8 cellular contexts compared by ENCODE assay signal in the genomic region with DNA sequence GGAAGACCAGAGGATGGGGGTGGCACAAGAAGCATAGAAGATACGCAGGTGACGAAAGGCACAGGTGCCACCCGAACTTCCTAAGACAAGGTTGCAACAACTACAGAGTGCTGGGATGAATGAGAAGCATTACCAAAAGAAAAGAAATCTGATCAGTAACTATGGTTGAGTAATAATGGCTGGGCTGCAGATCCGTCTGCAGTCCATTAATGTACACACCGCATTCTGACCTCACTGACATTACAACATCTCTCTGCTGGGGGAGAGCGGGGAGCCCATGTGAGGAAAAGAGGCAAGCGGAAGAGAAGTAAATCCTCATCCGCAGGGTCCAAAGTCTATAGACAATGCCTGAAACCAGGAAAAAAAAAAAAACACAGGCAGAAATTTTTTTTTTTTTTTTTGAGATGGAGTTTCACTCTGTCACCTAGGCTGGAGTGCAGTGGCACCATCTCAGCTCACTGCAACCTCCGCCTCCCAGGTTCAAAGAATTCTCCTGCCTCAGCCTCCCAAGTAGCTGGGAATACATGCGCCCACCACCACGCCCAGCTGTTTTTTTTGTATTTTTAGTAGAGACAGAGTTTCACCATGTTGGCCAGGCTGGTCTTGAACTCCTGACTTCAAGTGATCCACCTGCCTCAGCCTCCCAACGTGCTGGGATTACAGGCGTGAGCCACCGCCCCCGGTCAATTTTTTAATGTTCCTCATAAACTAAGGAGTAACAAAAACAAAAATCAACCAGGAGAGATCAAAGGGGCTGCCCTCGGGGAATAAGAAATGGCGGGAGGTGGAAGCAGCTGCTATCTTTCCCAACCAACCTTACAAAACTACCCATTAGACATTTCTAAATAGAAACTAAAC. TPM values are rescaled to one million over a fixed set of nuclear protein-coding genes. Genes with fewer than 3 reads are reported as not detected.
DNase-seq lines count a peak whose midpoint lies in the region; ATAC-seq, FAIRE-seq and TF ChIP-seq lines count a peak whose summit lies in the region.
"Not testable (repeated sequence)": the region's sequence is repeated elsewhere in the genome, so short reads cannot be mapped to it uniquely, and the experiment has no call there.

No MANE protein-coding gene starts in this region.

- not testable (repeated sequence) for FAIRE-seq in kidney (lab: Jason Lieb, UNC)

- H3K27me3 Mint-ChIP-seq in CD8-positive, alpha-beta memory T cell; activated T-cell treated with anti-CD3 and anti-CD28 coated beads, Interleukin-2, amount 50 U/mL, for 72 hours (ENCODE audit: low read depth): not testable (repeated sequence)

- H3K36me3 ChIP-seq in CD8-positive, alpha-beta memory T cell (ENCODE audit: insufficient read depth, low read length); Karpas-422 (ENCODE audit: insufficient read depth, low read length); effector memory CD4-positive, alpha-beta T cell (ENCODE audit: control insufficient read depth, insufficient read depth, low read length); kidney (ENCODE audit: control insufficient read depth in 1 of 2, insufficient read depth in 2 of 2, low read length in 2 of 2); neutrophil; thyroid gland: not testable (repeated sequence)
- H3K36me3 ChIP-seq in RWPE2 (ENCODE audit: low read depth), result peaks cover 16% of the 10 kb centered on the region

- peak overlapping the region; percentile 70 for H3K4me3 ChIP-seq in CD8-positive, alpha-beta memory T cell (ENCODE audit: low read length)
- not testable (repeated sequence) for H3K4me3 ChIP-seq in Karpas-422 (ENCODE audit: low read length); RWPE2 (ENCODE audit: severe bottlenecking); kidney (ENCODE audit: low read length in 2 of 2); thyroid gland (replicated peaks in 1 of 3)
- H3K4me3 ChIP-seq in effector memory CD4-positive, alpha-beta T cell (ENCODE audit: insufficient read depth, low read depth, low read length, poor library complexity, severe bottlenecking), result peak overlapping the region; percentile 52
- peak overlapping the region; percentile 37 to 41 for H3K4me3 ChIP-seq in neutrophil (ENCODE audit: low read depth in 1 of 2, low read length in 1 of 2)

- not testable (repeated sequence) for H3K9ac ChIP-seq in Karpas-422 (ENCODE audit: low read length); kidney (ENCODE audit: low read length in 2 of 2)

- H3K27me3 ChIP-seq in CD8-positive, alpha-beta memory T cell (ENCODE audit: insufficient read depth, low read length, poor library complexity, severe bottlenecking); Karpas-422 (ENCODE audit: low read length); RWPE2 (ENCODE audit: insufficient read depth, poor library complexity, severe bottlenecking); effector memory CD4-positive, alpha-beta T cell (replicated peaks; ENCODE audit: control insufficient read depth, insufficient read depth, low read length, poor library complexity, severe bottlenecking); neutrophil; thyroid gland: not testable (repeated sequence)

- peak overlapping the region; percentile 79 for H3K4me2 ChIP-seq in Karpas-422 (ENCODE audit: low read depth, low read length, poor library complexity, severe bottlenecking)

- DNase-seq in CD8-positive, alpha-beta memory T cell; Karpas-422; RWPE2 (ENCODE audit: low spot score); activated T-cell treated with anti-CD3 and anti-CD28 coated beads, Interleukin-2, amount 50 U/mL, for 72 hours; effector memory CD4-positive, alpha-beta T cell; kidney; thyroid gland: not testable (repeated sequence)

- CTCF ChIA-PET in CD8-positive, alpha-beta memory T cell (lab: Charles Lee), result interaction anchor here (1.0 to 1.4 kb wide), 3 partner anchors 13 to 83 kb away, joined by 3 to 4 read pairs (median 3); no protein-coding TSS in a partner anchor

- not testable (repeated sequence) for H3K9me3 ChIP-seq in CD8-positive, alpha-beta memory T cell (ENCODE audit: low read length); Karpas-422 (ENCODE audit: low read length); RWPE2 (ENCODE audit: severe bottlenecking); effector memory CD4-positive, alpha-beta T cell (ENCODE audit: control insufficient read depth, low read length); kidney (ENCODE audit: control insufficient read depth in 1 of 2, low read length in 2 of 2); neutrophil; thyroid gland

- 89 to 92% methylated on average over 17 of the region's 17 CpGs for WGBS in thyroid gland, 2 donors

- TF ChIP-seq POLR2A in thyroid gland (IDR thresholded peaks at IDR 0.05), result not testable (repeated sequence)

- H4K20me1 ChIP-seq in Karpas-422 (ENCODE audit: insufficient read depth, low read depth, low read length), result peaks cover 40% of the 10 kb centered on the region

- not testable (repeated sequence) for H3K9me3 Mint-ChIP-seq in CD8-positive, alpha-beta memory T cell; activated T-cell treated with anti-CD3 and anti-CD28 coated beads, Interleukin-2, amount 50 U/mL, for 72 hours

- H3K27ac Mint-ChIP-seq in CD8-positive, alpha-beta memory T cell, result peak overlapping the region; percentile 74 to 98 (median 94)
- H3K27ac Mint-ChIP-seq in activated T-cell treated with anti-CD3 and anti-CD28 coated beads, Interleukin-2, amount 50 U/mL, for 72 hours, result peak overlapping the region; percentile 91

- not testable (repeated sequence) for TF ChIP-seq CTCF in RWPE2 (IDR thresholded peaks at IDR 0.05; ENCODE audit: poor library complexity, severe bottlenecking); kidney (IDR thresholded peaks at IDR 0.05; ENCODE audit: borderline replicate concordance, extremely low read depth, insufficient read depth); neutrophil (IDR thresholded peaks at IDR 0.05); thyroid gland (IDR thresholded peaks at IDR 0.05)

- peaks cover 97% of the 10 kb centered on the region for H3K4me1 ChIP-seq in CD8-positive, alpha-beta memory T cell (ENCODE audit: insufficient read depth, low read length)
- H3K4me1 ChIP-seq in Karpas-422 (ENCODE audit: low read length) (peaks cover 93% of the 10 kb centered on the region), RWPE2 (ENCODE audit: insufficient read depth, poor library complexity, severe bottlenecking) (peaks cover 70% of the 10 kb centered on the region), kidney (ENCODE audit: control insufficient read depth in 1 of 2, insufficient read depth in 1 of 2, low read depth in 1 of 2, low read length in 2 of 2) (peaks cover 50 to 67% of the 10 kb centered on the region in 2 donors), neutrophil (ENCODE audit: control insufficient read depth in 1 of 2, insufficient read depth in 1 of 2, low read depth in 1 of 2, low read length in 1 of 2) (peaks cover 46 to 67% of the 10 kb centered on the region in 2 experiments), thyroid gland (peaks cover 57 to 76% of the 10 kb centered on the region in 2 donors)
- peaks cover 76% of the 10 kb centered on the region for H3K4me1 ChIP-seq in effector memory CD4-positive, alpha-beta T cell (ENCODE audit: control insufficient read depth, insufficient read depth, low read length, poor library complexity, severe bottlenecking)

- H3K27ac ChIP-seq in CD8-positive, alpha-beta memory T cell (ENCODE audit: low read depth, low read length), result not testable (repeated sequence)
- H3K27ac ChIP-seq in Karpas-422 (ENCODE audit: low read length), result peak overlapping the region; percentile 96
- H3K27ac ChIP-seq in RWPE2 (ENCODE audit: poor library complexity, severe bottlenecking), result peak overlapping the region; percentile 92
- H3K27ac ChIP-seq in effector memory CD4-positive, alpha-beta T cell (ENCODE audit: insufficient read depth, low read length, poor library complexity, severe bottlenecking), result peak overlapping the region; percentile 69
- H3K27ac ChIP-seq in kidney (ENCODE audit: low read depth in 2 of 2, low read length in 2 of 2), result peak overlapping the region; percentile 39 to 41
- peak overlapping the region; percentile 64 for H3K27ac ChIP-seq in neutrophil
- H3K27ac ChIP-seq in thyroid gland, result peak overlapping the region in 2 of 3 donors; percentile 61 to 77

- peak overlapping the region; percentile 83 to 95 (median 94) for H3K4me3 Mint-ChIP-seq in CD8-positive, alpha-beta memory T cell
- H3K4me3 Mint-ChIP-seq in activated T-cell treated with anti-CD3 and anti-CD28 coated beads, Interleukin-2, amount 50 U/mL, for 72 hours, result peak overlapping the region; percentile 98 to 100

- H3K4me1 Mint-ChIP-seq in CD8-positive, alpha-beta memory T cell, result peaks cover 89 to 100% (median 98%) of the 10 kb centered on the region in 3 donors
- H3K4me1 Mint-ChIP-seq in activated T-cell treated with anti-CD3 and anti-CD28 coated beads, Interleukin-2, amount 50 U/mL, for 72 hours (ENCODE audit: low read depth), result peaks cover 100% of the 10 kb centered on the region

- peaks cover 100% of the 10 kb centered on the region for H3K79me2 ChIP-seq in Karpas-422 (ENCODE audit: low read length)

- H3K9me2 ChIP-seq in Karpas-422 (replicated peaks; ENCODE audit: insufficient read depth, low read length), result not testable (repeated sequence)

- ATAC-seq in RWPE2 (ENCODE audit: low read depth); activated T-cell treated with anti-CD3 and anti-CD28 coated beads, Interleukin-2, amount 50 U/mL, for 72 hours (replicated peaks in 1 of 2): not testable (repeated sequence)

- POLR2A ChIA-PET in CD8-positive, alpha-beta memory T cell (lab: Charles Lee), result interaction anchor here (0.7 kb wide), 1 partner anchor 392 kb away, joined by 4 read pairs; no protein-coding TSS in a partner anchor

- H3K36me3 Mint-ChIP-seq in CD8-positive, alpha-beta memory T cell, result not testable (repeated sequence)
- peaks cover 18% of the 10 kb centered on the region in 2 donors for H3K36me3 Mint-ChIP-seq in activated T-cell treated with anti-CD3 and anti-CD28 coated beads, Interleukin-2, amount 50 U/mL, for 72 hours (ENCODE audit: insufficient read depth in 2 of 2)

- not testable (repeated sequence) for H2AFZ ChIP-seq in Karpas-422 (ENCODE audit: low read length)

- intact Hi-C loops in kidney (cut with DNase I), result not testable (repeated sequence)
- intact Hi-C loops in thyroid gland (cut with DNase I), result loop anchor here (10.0 kb wide), 1 partner anchor 125 kb away; no protein-coding TSS in a partner anchor

RNA-seq across cellular contexts. Expression of a gene that starts 7.2 kb away (rescaled TPM):
- total RNA-seq in CD8-positive, alpha-beta memory T cell, result 100 to 1,000 TPM; 149 to 150 TPM
- polyA plus RNA-seq in CD8-positive, alpha-beta memory T cell, result 63.6 TPM
- 93.9 and 107 TPM in 2 replicates for total RNA-seq in Karpas-422 (2014; rRNA removed; shearing (Covaris generic); ENCODE audit: low replicate concordance)
- total RNA-seq in activated T-cell treated with anti-CD3 and anti-CD28 coated beads, Interleukin-2, amount 50 U/mL, for 72 hours, result 100 to 1,000 TPM; 175 to 207 TPM
- 122 TPM for total RNA-seq in kidney
- polyA plus RNA-seq in kidney (ENCODE audit: insufficient read depth, low read depth, low replicate concordance), result 56.7 TPM
- 100 to 1,000 TPM in 1 of 4 donors, 10 to 100 TPM in 3; 74.5 to 102 (median 90.7) TPM for total RNA-seq in thyroid gland
